13 cellular contexts compared by ENCODE assay signal in genomic region chr11:60972182-60973030, GRCh38. TPM values are rescaled to one million over a fixed set of nuclear protein-coding genes. Genes with fewer than 3 reads are reported as not detected.
DNase-seq lines count a peak whose midpoint lies in the region; ATAC-seq and TF ChIP-seq lines count a peak whose summit lies in the region.
"Had no signal": no experiment of that assay in that cellular context is flagged by ENCODE, and none has a peak within 500 bp of the region (broad histone marks: within the 10 kb centered on the region; RNA-seq: fewer than 3 reads in every experiment).

No MANE protein-coding gene starts in this region.

- no peak for TF ChIP-seq CTCF in omental fat pad (IDR thresholded peaks at IDR 0.05)

- peaks cover 14 to 50% (median 37%) of the 10 kb centered on the region in 4 donors for H3K4me1 Mint-ChIP-seq in CD4-positive, CD25-positive, alpha-beta regulatory T cell
- peaks cover 45% of the 10 kb centered on the region for H3K4me1 Mint-ChIP-seq in T-helper 2 cell treated with Interferon-gamma antibody and Interleukin-4, amounts not matched to agents 5 μg/mL and 100 μg/mL, for 36 hours (ENCODE audit: low read depth)
- H3K4me1 Mint-ChIP-seq in central memory CD8-positive, alpha-beta T cell, result peaks cover 56% of the 10 kb centered on the region

- H3K36me3 Mint-ChIP-seq in CD4-positive, CD25-positive, alpha-beta regulatory T cell, result peaks cover 16% of the 10 kb centered on the region
- peaks cover 46% of the 10 kb centered on the region for H3K36me3 Mint-ChIP-seq in T-helper 2 cell treated with Interferon-gamma antibody and Interleukin-4, amounts not matched to agents 5 μg/mL and 100 μg/mL, for 36 hours (ENCODE audit: low read depth)
- H3K36me3 Mint-ChIP-seq in central memory CD8-positive, alpha-beta T cell (ENCODE audit: insufficient read depth), result peaks cover 36% of the 10 kb centered on the region

- H3K4me3 ChIP-seq in CD4-positive, CD25-positive, alpha-beta regulatory T cell (ENCODE audit: low read depth, low read length), result peak overlapping the region; percentile 92
- H3K4me3 ChIP-seq: gastrocnemius medialis, SJSA1 had no signal

- peaks cover 11% of the 10 kb centered on the region for H3K36me3 ChIP-seq in CD4-positive, CD25-positive, alpha-beta regulatory T cell (ENCODE audit: control insufficient read depth, insufficient read depth, low read length)
- H3K36me3 ChIP-seq: gastrocnemius medialis, SJSA1 had no signal

- H3K27me3 Mint-ChIP-seq in CD4-positive, CD25-positive, alpha-beta regulatory T cell, result peaks cover 18% of the 10 kb centered on the region
- H3K27me3 Mint-ChIP-seq in T-helper 2 cell treated with Interferon-gamma antibody and Interleukin-4, amounts not matched to agents 5 μg/mL and 100 μg/mL, for 36 hours (ENCODE audit: low read depth), result peaks cover 6% of the 10 kb centered on the region
- no peaks in the 10 kb centered on the region for H3K27me3 Mint-ChIP-seq in central memory CD8-positive, alpha-beta T cell

- H3K27ac Mint-ChIP-seq in CD4-positive, CD25-positive, alpha-beta regulatory T cell, result peak overlapping the region; percentile 91 to 98 (median 97)
- H3K27ac Mint-ChIP-seq in T-helper 2 cell treated with Interferon-gamma antibody and Interleukin-4, amounts not matched to agents 5 μg/mL and 100 μg/mL, for 36 hours, result peak overlapping the region; percentile 87
- H3K27ac Mint-ChIP-seq in central memory CD8-positive, alpha-beta T cell (ENCODE audit: low read depth), result peak overlapping the region; percentile 90

- peaks cover 0 to 1% (median 0%) of the 10 kb centered on the region in 7 donors for H3K9me3 Mint-ChIP-seq in CD4-positive, CD25-positive, alpha-beta regulatory T cell
- no peaks in the 10 kb centered on the region for H3K9me3 Mint-ChIP-seq in T-helper 2 cell treated with Interferon-gamma antibody and Interleukin-4, amounts not matched to agents 5 μg/mL and 100 μg/mL, for 36 hours
- H3K9me3 Mint-ChIP-seq in central memory CD8-positive, alpha-beta T cell, result no peaks in the 10 kb centered on the region

- peaks cover 66% of the 10 kb centered on the region for H3K4me1 ChIP-seq in CD4-positive, CD25-positive, alpha-beta regulatory T cell (ENCODE audit: control insufficient read depth, insufficient read depth, low read length, poor library complexity, severe bottlenecking)
- H3K4me1 ChIP-seq: gastrocnemius medialis, SJSA1 had no signal

- peaks cover 3% of the 10 kb centered on the region for H3K27me3 ChIP-seq in CD4-positive, CD25-positive, alpha-beta regulatory T cell (ENCODE audit: control insufficient read depth, insufficient read depth, low read length)
- H3K27me3 ChIP-seq: gastrocnemius medialis, SJSA1 had no signal

- peak in 2 of 3 donors; percentile 41 to 67 for DNase-seq in CD4-positive, CD25-positive, alpha-beta regulatory T cell
- no peak for DNase-seq in T-helper 2 cell treated with Interferon-gamma antibody and Interleukin-4, amounts not matched to agents 5 μg/mL and 100 μg/mL, for 36 hours (ENCODE audit: low spot score)
- DNase-seq in central memory CD8-positive, alpha-beta T cell (ENCODE audit: low spot score in 2 of 2), result no peak
- no peak for DNase-seq in omental fat pad (ENCODE audit: low spot score)
- DNase-seq in NCI-H748 (lab: John Stamatoyannopoulos, UW; ENCODE audit: unreplicated experiment), result no peak
- DNase-seq in NCI-H1092 (lab: John Stamatoyannopoulos, UW), result no peak
- DNase-seq: EL, gastrocnemius medialis, NCI-H1694 treated with DMSO at 0.1 percent for 48 hours had no signal

- peaks cover 0 to 4% of the 10 kb centered on the region in 2 experiments for H3K9me3 ChIP-seq in CD4-positive, CD25-positive, alpha-beta regulatory T cell (ENCODE audit: control insufficient read depth in 2 of 2, low read length in 2 of 2)
- H3K9me3 ChIP-seq: gastrocnemius medialis had no signal

- peak overlapping the region; percentile 82 for H3K27ac ChIP-seq in CD4-positive, CD25-positive, alpha-beta regulatory T cell (ENCODE audit: insufficient read depth, low read length, poor library complexity, severe bottlenecking)
- H3K27ac ChIP-seq: gastrocnemius medialis, SJSA1 had no signal

- H3K4me3 Mint-ChIP-seq in CD4-positive, CD25-positive, alpha-beta regulatory T cell, result peak overlapping the region; percentile 88 to 95 (median 92)
- peak overlapping the region; percentile 93 for H3K4me3 Mint-ChIP-seq in T-helper 2 cell treated with Interferon-gamma antibody and Interleukin-4, amounts not matched to agents 5 μg/mL and 100 μg/mL, for 36 hours
- H3K4me3 Mint-ChIP-seq in central memory CD8-positive, alpha-beta T cell, result peak overlapping the region; percentile 89

- peak; percentile 22 to 27 for ATAC-seq in CD4-positive, CD25-positive, alpha-beta regulatory T cell (ENCODE audit: low read depth in 2 of 2)
- no peak for ATAC-seq in central memory CD8-positive, alpha-beta T cell (replicated peaks; ENCODE audit: extremely low read depth, poor library complexity, severe bottlenecking)
- ATAC-seq in omental fat pad (ENCODE audit: low FRiP score) (peak; percentile 21), HG03354 (IDR thresholded peaks at IDR 0.05; ENCODE audit: poor library complexity, severe bottlenecking, unreplicated experiment) (no peak), HG03139 (IDR thresholded peaks at IDR 0.05; ENCODE audit: unreplicated experiment) (no peak)
- ATAC-seq: gastrocnemius medialis, HCT116 had no signal

RNA-seq across cellular contexts. Expression of gene CD6, which starts 0.9 kb away (rescaled TPM):
- total RNA-seq in CD4-positive, CD25-positive, alpha-beta regulatory T cell, result 398 TPM
- polyA plus RNA-seq in CD4-positive, CD25-positive, alpha-beta regulatory T cell, result 100 to 1,000 TPM; 108 to 188 (median 130) TPM
- 1 to 10 TPM in 3 of 4 donors, under 1 TPM in 1; 0.79 to 6.5 (median 2.2) TPM for total RNA-seq in omental fat pad

RNA-seq across cellular contexts. Expression of gene SLC15A3, which starts 20.4 kb away (rescaled TPM):
- total RNA-seq in CD4-positive, CD25-positive, alpha-beta regulatory T cell, result 1.0 TPM
- under 1 TPM in 1 of 4 donors, not detected in 3; 0.43 TPM for polyA plus RNA-seq in CD4-positive, CD25-positive, alpha-beta regulatory T cell
- 10 to 100 TPM; 17.6 to 56.0 (median 32.3) TPM for total RNA-seq in omental fat pad

RNA-seq across cellular contexts. Expression of gene TMEM132A, which starts 48.1 kb away (rescaled TPM):
- not detected for total RNA-seq in CD4-positive, CD25-positive, alpha-beta regulatory T cell
- polyA plus RNA-seq in CD4-positive, CD25-positive, alpha-beta regulatory T cell, result not detected
- 10 to 100 TPM in 1 of 4 donors, 1 to 10 TPM in 3; 2.9 to 11.3 (median 6.7) TPM for total RNA-seq in omental fat pad

RNA-seq across cellular contexts. Expression of gene TMEM109, which starts 58.4 kb away (rescaled TPM):
- total RNA-seq in CD4-positive, CD25-positive, alpha-beta regulatory T cell, result 49.9 TPM
- 100 to 1,000 TPM; 188 to 215 (median 198) TPM for polyA plus RNA-seq in CD4-positive, CD25-positive, alpha-beta regulatory T cell
- 100 to 1,000 TPM in 1 of 4 donors, 10 to 100 TPM in 3; 79.6 to 150 (median 88.7) TPM for total RNA-seq in omental fat pad

Comparison
In these comparisons a context has a peak if more than half of its experiments do, and no peak if none do; other contexts are left out.
1. ATAC-seq: peak in CD4-positive, CD25-positive, alpha-beta regulatory T cell (2 of 2) and omental fat pad (single experiment); none in central memory CD8-positive, alpha-beta T cell (single experiment), HG03354 (single experiment) and HG03139 (single experiment).
2. DNase-seq: peak in CD4-positive, CD25-positive, alpha-beta regulatory T cell (2 of 3); none in T-helper 2 cell treated with Interferon-gamma antibody and Interleukin-4, amounts not matched to agents 5 μg/mL and 100 μg/mL, for 36 hours (single experiment), central memory CD8-positive, alpha-beta T cell (0 of 2), omental fat pad (single experiment), NCI-H748 (single experiment) and NCI-H1092 (single experiment).
3. RNA of gene CD6, which starts 0.9 kb away (total RNA-seq): 398 TPM in CD4-positive, CD25-positive, alpha-beta regulatory T cell (single experiment); 0.79 to 6.5 TPM in omental fat pad; every median in the first group is over 10 times any median in the second.
4. Peak in every context shown above with its lines, with median percentiles within 50 percentile points of each other: H3K27ac Mint-ChIP-seq and H3K4me3 Mint-ChIP-seq.